8 cellular contexts compared by ENCODE assay signal in genomic region chr17:40559954-40560591, GRCh38. TPM values are rescaled to one million over a fixed set of nuclear protein-coding genes. Genes with fewer than 3 reads are reported as not detected.
DNase-seq lines count a peak whose midpoint lies in the region; ATAC-seq and TF ChIP-seq lines count a peak whose summit lies in the region.

No MANE protein-coding gene starts in this region.

- H3K27ac ChIP-seq in ACC112 (ENCODE audit: low read depth, low read length) (peak overlapping the region; percentile 100), angular gyrus (ENCODE audit: low read depth, low read length) (peak overlapping the region; percentile 57), psoas muscle (peak overlapping the region; percentile 30), vagina (peak overlapping the region; percentile 88)

- no peaks in the 10 kb centered on the region for H3K27me3 ChIP-seq in ACC112 (ENCODE audit: insufficient read depth, low read length)
- peaks cover 0 to 15% (median 0%) of the 10 kb centered on the region in 3 donors for H3K27me3 ChIP-seq in psoas muscle (ENCODE audit: insufficient read depth in 3 of 3, low read length in 2 of 3)
- no peaks in the 10 kb centered on the region for H3K27me3 ChIP-seq in vagina

- DNase-seq in GM19238 (ENCODE audit: insufficient read length, low spot score) (peak; percentile 70), NCI-H146 treated with DMSO at 0.1 percent for 48 hours (lab: John Stamatoyannopoulos, UW; ENCODE audit: unreplicated experiment) (peak; percentile 72), T-helper 1 cell (peak; percentile 65 to 83 (median 74)), left ventricle myocardium superior (peak; percentile 90), psoas muscle (peak; percentile 88 to 91), vagina (ENCODE audit: extremely low spot score in 2 of 2) (peak in 1 of 2 donors; percentile 97)

- H3K9me3 ChIP-seq in psoas muscle = no peaks in the 10 kb centered on the region
- H3K9me3 ChIP-seq in vagina = no peaks in the 10 kb centered on the region

- H3K4me1 ChIP-seq in ACC112 (ENCODE audit: control insufficient read depth, insufficient read depth, low read length, unreplicated experiment) (peaks cover 57% of the 10 kb centered on the region), psoas muscle (peaks cover 5% of the 10 kb centered on the region), vagina (peaks cover 53% of the 10 kb centered on the region)

- no peak for TF ChIP-seq POLR2A in vagina (IDR thresholded peaks at IDR 0.05)

- peaks cover 10% of the 10 kb centered on the region for H3K79me2 ChIP-seq in ACC112 (ENCODE audit: control insufficient read depth, insufficient read depth, low read length, unreplicated experiment)

- H3K4me3 ChIP-seq in ACC112 (ENCODE audit: low read depth, low read length) (no peak overlapping the region), psoas muscle (no peak overlapping the region), vagina (peak overlapping the region in 1 of 2 donors; percentile 12)

- 26 to 27% (median 27%) methylated on average over 13 of the region's 13 CpGs for WGBS in psoas muscle, 3 donors

- H2AFZ ChIP-seq in ACC112 (ENCODE audit: low read length, unreplicated experiment) = no peak overlapping the region

- TF ChIP-seq CTCF in psoas muscle (IDR thresholded peaks at IDR 0.05) = peak; percentile 96
- TF ChIP-seq CTCF in vagina (IDR thresholded peaks at IDR 0.05) = peak; percentile 92 to 99 (median 98)

- H3K36me3 ChIP-seq in ACC112 (ENCODE audit: insufficient read depth, low read length) (peaks cover 7% of the 10 kb centered on the region; the same call in 1 of the 2 replicates), psoas muscle (ENCODE audit: insufficient read depth in 1 of 2, low read depth in 1 of 2) (no peaks in the 10 kb centered on the region), vagina (no peaks in the 10 kb centered on the region)

- intact Hi-C loops in left ventricle myocardium superior (cut with micrococcal nuclease) = no loop called here
- intact Hi-C loops in psoas muscle (cut with DNase I) = loop anchor here (2.0 to 5.0 kb wide), 6 partner anchors 117 to 201 kb away; partner anchors contain the start of genes IGFBP4 (in 2 of the 2) and GJD3 (in 1 of the 2)
- intact Hi-C loops in vagina (cut with DNase I) = no loop called here

- ATAC-seq in left ventricle myocardium superior (peak; percentile 84), psoas muscle (peak; percentile 88 to 96 (median 92))

RNA-seq across cellular contexts. Expression of gene CCR7, which starts 5.2 kb away (rescaled TPM):
- 0.22 TPM for total RNA-seq in left ventricle myocardium superior
- total RNA-seq in psoas muscle = under 1 TPM; 0.20 to 0.24 (median 0.21) TPM
- polyA plus RNA-seq in psoas muscle = under 1 TPM in 2 of 3 donors, not detected in 1; 0.08 to 0.09 TPM
- not detected for total RNA-seq in vagina

RNA-seq across cellular contexts. Expression of gene TNS4, which starts 58.6 kb away (rescaled TPM):
- not detected for total RNA-seq in left ventricle myocardium superior
- total RNA-seq in psoas muscle = under 1 TPM in 1 of 4 donors, not detected in 3; 0.06 TPM
- polyA plus RNA-seq in psoas muscle = under 1 TPM in 1 of 3 donors, not detected in 2; 0.04 TPM
- total RNA-seq in vagina = 296 TPM

Comparison
In these comparisons a context has a peak if more than half of its experiments do, and no peak if none do; other contexts are left out.
1. H3K27ac ChIP-seq: peak in every context shown above with its lines; median percentile 100 in ACC112; 88 in vagina; 57 in angular gyrus; 30 in psoas muscle.
2. RNA of gene TNS4, which starts 58.6 kb away (total RNA-seq): 296 TPM in vagina (single experiment); 0.06 TPM in psoas muscle and not detected in left ventricle myocardium superior (single experiment); every median in the first group is over 100 times any median in the second.
3. intact Hi-C loops: an anchor here in psoas muscle (2.0 to 5.0 kb wide); none called in left ventricle myocardium superior and vagina.